In genomic region chr4:156195914-156196313, GRCh38 we compare ENCODE assay signal across 12 cellular contexts.
DNase-seq lines count a peak whose midpoint lies in the region; ATAC-seq lines count a peak whose summit lies in the region.
"Had no signal": no experiment of that assay in that cellular context is flagged by ENCODE, and none has a peak within 500 bp of the region (broad histone marks: within the 10 kb centered on the region; RNA-seq: fewer than 3 reads in every experiment).

No MANE protein-coding gene starts in this region.

- H3K4me1 ChIP-seq in right cardiac atrium (ENCODE audit: control insufficient read depth, insufficient read depth, low read length), result no peaks in the 10 kb centered on the region

- no peak overlapping the region for H3K27ac ChIP-seq in right cardiac atrium (ENCODE audit: low read length)

- DNase-seq in CMK (ENCODE audit: low read depth) (peak; percentile 5), NCI-H2171 treated with DMSO at 0.1 percent for 48 hours (lab: John Stamatoyannopoulos, UW) (no peak), right cardiac atrium (no peak)
- DNase-seq in stimulated activated naive CD8-positive, alpha-beta T cell treated with anti-CD3 and anti-CD28 coated beads, Interleukin-15, Interleukin-2, amounts not matched to agents 100 U/mL and 50 U/mL, for 24 hours, result no peak
- no peak for DNase-seq in activated CD4-positive, CD25-positive, alpha-beta regulatory T cell (lab: John Stamatoyannopoulos, UW)
- DNase-seq: activated B cell treated with CpG ODN at 0.5 μM for 24 hours; activated naive CD4-positive, alpha-beta T cell; dermis blood vessel endothelial cell; NCI-H1694 had no signal

- no peak overlapping the region for H3K4me3 ChIP-seq in right cardiac atrium (ENCODE audit: low read length)

- no peaks in the 10 kb centered on the region for H3K9me3 ChIP-seq in right cardiac atrium (ENCODE audit: control insufficient read depth, low read length)

- intact Hi-C loops in right cardiac atrium (cut with DNase I), result no loop called here

- no peaks in the 10 kb centered on the region for H3K27me3 ChIP-seq in right cardiac atrium (ENCODE audit: control insufficient read depth, insufficient read depth)

- ATAC-seq in GM19043 (IDR thresholded peaks at IDR 0.05; ENCODE audit: low read depth, unreplicated experiment) (peak; percentile 89), HG02623 (IDR thresholded peaks at IDR 0.05; ENCODE audit: unreplicated experiment) (peak; percentile 93), HG03432 (IDR thresholded peaks at IDR 0.05; ENCODE audit: unreplicated experiment) (peak; percentile 87), right cardiac atrium (no peak)
- no peak for ATAC-seq in stimulated activated naive CD8-positive, alpha-beta T cell treated with anti-CD3 and anti-CD28 coated beads, Interleukin-15, Interleukin-2, amounts not matched to agents 100 U/mL and 50 U/mL, for 24 hours

Comparison
In these comparisons a context has a peak if more than half of its experiments do, and no peak if none do; other contexts are left out.
1. ATAC-seq: peak in GM19043 (single experiment), HG02623 (single experiment) and HG03432 (single experiment); none in stimulated activated naive CD8-positive, alpha-beta T cell treated with anti-CD3 and anti-CD28 coated beads, Interleukin-15, Interleukin-2, amounts not matched to agents 100 U/mL and 50 U/mL, for 24 hours (single experiment) and right cardiac atrium (0 of 2).